1 cellular context compared by ENCODE assay signal in genomic region chr19:19224852-19225494, GRCh38.
TF ChIP-seq lines count a peak whose summit lies in the region.

No MANE protein-coding gene starts in this region.

TF ChIP-seq in HepG2, 621 proteins besides CTCF, POLR2A, EP300 and RAD21 (continued from another document and continues in another):
- no peak for TF ChIP-seq GRHL1 (CRISPR knock-in tag; conservative IDR thresholded peaks at IDR 0.05)
- peak; percentile 76; the same call in 1 of the 2 replicates for TF ChIP-seq BCL3 (CRISPR knock-in tag; IDR thresholded peaks at IDR 0.05)
- TF ChIP-seq SIX4 (CRISPR knock-in tag; IDR thresholded peaks at IDR 0.05), result 0 out of 2 replicates have a peak, but pooled peaks have one; percentile 16
- peak; percentile 94 for TF ChIP-seq ZNF687 (CRISPR knock-in tag; IDR thresholded peaks at IDR 0.05)
- TF ChIP-seq DDIT3 (CRISPR knock-in tag; IDR thresholded peaks at IDR 0.05), result no peak
- no peak for TF ChIP-seq ZNF781 (CRISPR knock-in tag; IDR thresholded peaks at IDR 0.05; ENCODE audit: borderline replicate concordance, not compliant biosample characterization)
- TF ChIP-seq MXD1 (CRISPR knock-in tag; IDR thresholded peaks at IDR 0.05), result peak; percentile 70
- TF ChIP-seq ZNF335 (CRISPR knock-in tag; IDR thresholded peaks at IDR 0.05), result no peak
- peak; percentile 53; the same call in 1 of the 2 replicates for TF ChIP-seq CCDC6 (CRISPR knock-in tag; IDR thresholded peaks at IDR 0.05)
- no peak for TF ChIP-seq SMARCE1 (IDR thresholded peaks at IDR 0.05; ENCODE audit: borderline replicate concordance)
- no peak for TF ChIP-seq CEBPB (IDR thresholded peaks at IDR 0.05; ENCODE audit: borderline replicate concordance, low read depth, low read length)
- TF ChIP-seq POGZ (CRISPR knock-in tag; IDR thresholded peaks at IDR 0.05), result no peak
- TF ChIP-seq ZBTB39 (CRISPR knock-in tag; IDR thresholded peaks at IDR 0.05), result no peak
- TF ChIP-seq KDM5B (CRISPR knock-in tag; IDR thresholded peaks at IDR 0.05; ENCODE audit: borderline replicate concordance), result peak; percentile 82
- TF ChIP-seq MYNN (CRISPR knock-in tag; IDR thresholded peaks at IDR 0.05; ENCODE audit: low read depth), result no peak
- no peak for TF ChIP-seq TRIM22 (IDR thresholded peaks at IDR 0.05)
- no peak for TF ChIP-seq ZBTB7B (CRISPR knock-in tag; IDR thresholded peaks at IDR 0.05)
- TF ChIP-seq ZNF138 (CRISPR knock-in tag; IDR thresholded peaks at IDR 0.05; ENCODE audit: low read depth), result 0 out of 2 replicates have a peak, but pooled peaks have one; percentile 44
- TF ChIP-seq DRAP1 (CRISPR knock-in tag; IDR thresholded peaks at IDR 0.05), result peak; percentile 34; the same call in 1 of the 2 replicates
- no peak for TF ChIP-seq PHF21A (CRISPR knock-in tag; IDR thresholded peaks at IDR 0.05)
- peak; percentile 18; the same call in 1 of the 2 replicates for TF ChIP-seq RXRB (CRISPR knock-in tag; IDR thresholded peaks at IDR 0.05; ENCODE audit: borderline replicate concordance)
- TF ChIP-seq SNAI1 (CRISPR knock-in tag; IDR thresholded peaks at IDR 0.05; ENCODE audit: borderline replicate concordance), result no peak
- TF ChIP-seq KDM4B (CRISPR knock-in tag; IDR thresholded peaks at IDR 0.05), result no peak
- no peak for TF ChIP-seq AKNA (CRISPR knock-in tag; IDR thresholded peaks at IDR 0.05; ENCODE audit: borderline replicate concordance)
- TF ChIP-seq MEIS2 (CRISPR knock-in tag; IDR thresholded peaks at IDR 0.05), result no peak
- TF ChIP-seq TAF15 (IDR thresholded peaks at IDR 0.05; ENCODE audit: low read depth, low read length, poor library complexity, severe bottlenecking), result no peak
- TF ChIP-seq ASH2L (IDR thresholded peaks at IDR 0.05; ENCODE audit: insufficient read length, low read depth, low read length), result no peak
- TF ChIP-seq CBFB (CRISPR knock-in tag; IDR thresholded peaks at IDR 0.05), result peak; percentile 65; the same call in 1 of the 2 replicates
- TF ChIP-seq ZNF563 (CRISPR knock-in tag; IDR thresholded peaks at IDR 0.05), result peak; percentile 86
- no peak for TF ChIP-seq SCMH1 (CRISPR knock-in tag; IDR thresholded peaks at IDR 0.05; ENCODE audit: borderline replicate concordance)
- peak; percentile 59 for TF ChIP-seq TFDP2 (CRISPR knock-in tag; IDR thresholded peaks at IDR 0.05)
- TF ChIP-seq ZBTB49 (CRISPR knock-in tag; IDR thresholded peaks at IDR 0.05; ENCODE audit: borderline replicate concordance), result no peak
- TF ChIP-seq ARHGAP35 (CRISPR knock-in tag; IDR thresholded peaks at IDR 0.05; ENCODE audit: borderline replicate concordance), result no peak
- no peak for TF ChIP-seq U2AF1 (optimal IDR thresholded peaks at IDR 0.05; ENCODE audit: low read depth, low read length)
- TF ChIP-seq HDAC2 (CRISPR knock-in tag; IDR thresholded peaks at IDR 0.05), result peak; percentile 55
- TF ChIP-seq PCBP1 (IDR thresholded peaks at IDR 0.05; ENCODE audit: borderline replicate concordance, low read depth, low read length), result no peak
- no peak for TF ChIP-seq SMAD1 (CRISPR knock-in tag; IDR thresholded peaks at IDR 0.05; ENCODE audit: borderline replicate concordance, low read depth)
- no peak for TF ChIP-seq NKX3-1 (CRISPR knock-in tag; IDR thresholded peaks at IDR 0.05)
